1 cellular context compared by ENCODE assay signal in genomic region chr1:71046891-71047634, GRCh38.
A peak's percentile ranks its signal among the peaks of the same experiment; 100 is the strongest.
TF ChIP-seq lines count a peak whose summit lies in the region.

No MANE protein-coding gene starts in this region.

TF ChIP-seq in WTC11, 78 proteins besides CTCF, POLR2A, EP300 and RAD21 (continued from another document):
- TF ChIP-seq RELA (CRISPR knock-in tag; IDR thresholded peaks at IDR 0.05; ENCODE audit: borderline replicate concordance) (0 out of 2 replicates have a peak, but pooled peaks have one; percentile 33), EMX1 (CRISPR knock-in tag; IDR thresholded peaks at IDR 0.05) (no peak), OVOL2 (CRISPR knock-in tag; IDR thresholded peaks at IDR 0.05; ENCODE audit: borderline replicate concordance) (no peak), CBFB (CRISPR knock-in tag; IDR thresholded peaks at IDR 0.05; ENCODE audit: low read depth) (no peak), ZMAT4 (CRISPR knock-in tag; IDR thresholded peaks at IDR 0.05) (no peak), HMGA2 (CRISPR knock-in tag; IDR thresholded peaks at IDR 0.05) (no peak), MYBL2 (CRISPR knock-in tag; IDR thresholded peaks at IDR 0.05) (peak; percentile 86), STAT6 (CRISPR knock-in tag; conservative IDR thresholded peaks at IDR 0.05; ENCODE audit: low read depth) (no peak), ELF4 (CRISPR knock-in tag; IDR thresholded peaks at IDR 0.05; ENCODE audit: low read depth) (peak; percentile 56; the same call in 1 of the 2 replicates), FOXJ3 (CRISPR knock-in tag; IDR thresholded peaks at IDR 0.05; ENCODE audit: borderline replicate concordance) (no peak), CREM (CRISPR knock-in tag; IDR thresholded peaks at IDR 0.05) (no peak), HMGXB4 (CRISPR knock-in tag; IDR thresholded peaks at IDR 0.05) (0 out of 2 replicates have a peak, but pooled peaks have one; percentile 39), ZNF263 (CRISPR knock-in tag; IDR thresholded peaks at IDR 0.05; ENCODE audit: low read depth) (no peak), E2F1 (CRISPR knock-in tag; IDR thresholded peaks at IDR 0.05) (no peak), AFF4 (CRISPR knock-in tag; IDR thresholded peaks at IDR 0.05; ENCODE audit: borderline replicate concordance) (no peak; the same call in 1 of the 2 replicates), ZNF138 (CRISPR knock-in tag; conservative IDR thresholded peaks at IDR 0.05) (no peak), JAZF1 (CRISPR knock-in tag; IDR thresholded peaks at IDR 0.05) (no peak), NR2C2 (CRISPR knock-in tag; IDR thresholded peaks at IDR 0.05) (no peak), TCF7 (CRISPR knock-in tag; IDR thresholded peaks at IDR 0.05; ENCODE audit: low read depth) (peak; percentile 85; the same call in 1 of the 2 replicates), TP53 (CRISPR knock-in tag; IDR thresholded peaks at IDR 0.05) (no peak), NFATC4 (CRISPR knock-in tag; IDR thresholded peaks at IDR 0.05) (no peak), ZNF671 (CRISPR knock-in tag; IDR thresholded peaks at IDR 0.05) (no peak), PRRX2 (CRISPR knock-in tag; IDR thresholded peaks at IDR 0.05) (no peak), SP1 (CRISPR knock-in tag; conservative IDR thresholded peaks at IDR 0.05) (peak; percentile 30; the same call in 1 of the 2 replicates), ESRRA (CRISPR knock-in tag; IDR thresholded peaks at IDR 0.05; ENCODE audit: borderline replicate concordance) (0 out of 2 replicates have a peak, but pooled peaks have one; percentile 52), MLX (CRISPR knock-in tag; IDR thresholded peaks at IDR 0.05) (no peak), ZSCAN18 (CRISPR knock-in tag; IDR thresholded peaks at IDR 0.05) (no peak), ATF1 (CRISPR knock-in tag; IDR thresholded peaks at IDR 0.05) (peak; percentile 46; the same call in 1 of the 2 replicates), NFYB (CRISPR knock-in tag; conservative IDR thresholded peaks at IDR 0.05; ENCODE audit: low read depth) (no peak)
- TF ChIP-seq, protein P1, sequence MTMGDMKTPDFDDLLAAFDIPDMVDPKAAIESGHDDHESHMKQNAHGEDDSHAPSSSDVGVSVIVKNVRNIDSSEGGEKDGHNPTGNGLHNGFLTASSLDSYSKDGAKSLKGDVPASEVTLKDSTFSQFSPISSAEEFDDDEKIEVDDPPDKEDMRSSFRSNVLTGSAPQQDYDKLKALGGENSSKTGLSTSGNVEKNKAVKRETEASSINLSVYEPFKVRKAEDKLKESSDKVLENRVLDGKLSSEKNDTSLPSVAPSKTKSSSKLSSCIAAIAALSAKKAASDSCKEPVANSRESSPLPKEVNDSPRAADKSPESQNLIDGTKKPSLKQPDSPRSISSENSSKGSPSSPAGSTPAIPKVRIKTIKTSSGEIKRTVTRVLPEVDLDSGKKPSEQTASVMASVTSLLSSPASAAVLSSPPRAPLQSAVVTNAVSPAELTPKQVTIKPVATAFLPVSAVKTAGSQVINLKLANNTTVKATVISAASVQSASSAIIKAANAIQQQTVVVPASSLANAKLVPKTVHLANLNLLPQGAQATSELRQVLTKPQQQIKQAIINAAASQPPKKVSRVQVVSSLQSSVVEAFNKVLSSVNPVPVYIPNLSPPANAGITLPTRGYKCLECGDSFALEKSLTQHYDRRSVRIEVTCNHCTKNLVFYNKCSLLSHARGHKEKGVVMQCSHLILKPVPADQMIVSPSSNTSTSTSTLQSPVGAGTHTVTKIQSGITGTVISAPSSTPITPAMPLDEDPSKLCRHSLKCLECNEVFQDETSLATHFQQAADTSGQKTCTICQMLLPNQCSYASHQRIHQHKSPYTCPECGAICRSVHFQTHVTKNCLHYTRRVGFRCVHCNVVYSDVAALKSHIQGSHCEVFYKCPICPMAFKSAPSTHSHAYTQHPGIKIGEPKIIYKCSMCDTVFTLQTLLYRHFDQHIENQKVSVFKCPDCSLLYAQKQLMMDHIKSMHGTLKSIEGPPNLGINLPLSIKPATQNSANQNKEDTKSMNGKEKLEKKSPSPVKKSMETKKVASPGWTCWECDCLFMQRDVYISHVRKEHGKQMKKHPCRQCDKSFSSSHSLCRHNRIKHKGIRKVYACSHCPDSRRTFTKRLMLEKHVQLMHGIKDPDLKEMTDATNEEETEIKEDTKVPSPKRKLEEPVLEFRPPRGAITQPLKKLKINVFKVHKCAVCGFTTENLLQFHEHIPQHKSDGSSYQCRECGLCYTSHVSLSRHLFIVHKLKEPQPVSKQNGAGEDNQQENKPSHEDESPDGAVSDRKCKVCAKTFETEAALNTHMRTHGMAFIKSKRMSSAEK (CRISPR knock-in tag; IDR thresholded peaks at IDR 0.05; ENCODE audit: borderline replicate concordance) = no peak
- TF ChIP-seq, protein P2, sequence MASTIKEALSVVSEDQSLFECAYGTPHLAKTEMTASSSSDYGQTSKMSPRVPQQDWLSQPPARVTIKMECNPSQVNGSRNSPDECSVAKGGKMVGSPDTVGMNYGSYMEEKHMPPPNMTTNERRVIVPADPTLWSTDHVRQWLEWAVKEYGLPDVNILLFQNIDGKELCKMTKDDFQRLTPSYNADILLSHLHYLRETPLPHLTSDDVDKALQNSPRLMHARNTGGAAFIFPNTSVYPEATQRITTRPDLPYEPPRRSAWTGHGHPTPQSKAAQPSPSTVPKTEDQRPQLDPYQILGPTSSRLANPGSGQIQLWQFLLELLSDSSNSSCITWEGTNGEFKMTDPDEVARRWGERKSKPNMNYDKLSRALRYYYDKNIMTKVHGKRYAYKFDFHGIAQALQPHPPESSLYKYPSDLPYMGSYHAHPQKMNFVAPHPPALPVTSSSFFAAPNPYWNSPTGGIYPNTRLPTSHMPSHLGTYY (CRISPR knock-in tag; IDR thresholded peaks at IDR 0.05) = no peak
- TF ChIP-seq, protein P3, sequence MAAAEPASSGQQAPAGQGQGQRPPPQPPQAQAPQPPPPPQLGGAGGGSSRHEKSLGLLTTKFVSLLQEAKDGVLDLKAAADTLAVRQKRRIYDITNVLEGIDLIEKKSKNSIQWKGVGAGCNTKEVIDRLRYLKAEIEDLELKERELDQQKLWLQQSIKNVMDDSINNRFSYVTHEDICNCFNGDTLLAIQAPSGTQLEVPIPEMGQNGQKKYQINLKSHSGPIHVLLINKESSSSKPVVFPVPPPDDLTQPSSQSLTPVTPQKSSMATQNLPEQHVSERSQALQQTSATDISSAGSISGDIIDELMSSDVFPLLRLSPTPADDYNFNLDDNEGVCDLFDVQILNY (CRISPR knock-in tag; IDR thresholded peaks at IDR 0.05) = no peak
